In genomic region chr11:109605006-109605405, GRCh38 we compare ENCODE assay signal across 15 cellular contexts.
"Had no signal": no experiment of that assay in that cellular context is flagged by ENCODE, and none has a peak within 500 bp of the region (broad histone marks: within the 10 kb centered on the region; RNA-seq: fewer than 3 reads in every experiment).

No MANE protein-coding gene starts in this region.

- H3K4me3 ChIP-seq: left ventricle myocardium inferior, ovary, tibial nerve had no signal

- H3K36me3 Mint-ChIP-seq: activated naive CD8-positive, alpha-beta T cell treated with anti-CD3 and anti-CD28 coated beads, Interleukin-2, amount 10 ng/mL, durations not matched to agents 7 days and 5 days; stimulated activated memory B cell treated with anti-CD40 and anti-IgM and Interleukin-4, amounts not matched to agents 10 μg/mL and 1 μg/mL and 100 μg/mL, for 72 hours had no signal

- DNase-seq: activated CD4-positive, CD25-positive, alpha-beta regulatory T cell treated with anti-CD3 and anti-CD28 coated beads, Interleukin-2, amount 50 U/mL, for 72 hours; activated naive CD8-positive, alpha-beta T cell treated with anti-CD3 and anti-CD28 coated beads, Interleukin-2, amount 10 ng/mL, durations not matched to agents 7 days and 5 days; cerebellar nuclear complex; effector memory CD4-positive, alpha-beta T cell; glutamatergic neuron; kidney; left ventricle myocardium inferior; mesenchymal stem cell; ovary; T-helper 1 cell; T1000 had no signal

- H3K27ac Mint-ChIP-seq: activated naive CD8-positive, alpha-beta T cell treated with anti-CD3 and anti-CD28 coated beads, Interleukin-2, amount 10 ng/mL, durations not matched to agents 7 days and 5 days; activated T-helper 1 cell treated with anti-CD3 and anti-CD28 coated beads, Interleukin-12 subunit alpha, Interleukin-12 subunit beta, Interleukin-2, Interleukin-4 antibody, amounts not matched to agents 30 ng/mL and 10 ng/mL and 1 ng/mL, durations not matched to agents 14 hours and 24 hours and 36 hours; dendritic cell treated with granulocyte-macrophage colony-stimulating factor and Interleukin-4, amounts not matched to agents 40 ng/mL and 50 ng/mL, for 4 days; stimulated activated memory B cell treated with anti-CD40 and anti-IgM and Interleukin-4, amounts not matched to agents 10 μg/mL and 1 μg/mL and 100 μg/mL, for 72 hours had no signal

- ATAC-seq: stimulated activated memory B cell treated with anti-CD40 and anti-IgM and Interleukin-4, amounts not matched to agents 10 μg/mL and 1 μg/mL and 100 μg/mL, for 72 hours had no signal

- H3K9me3 Mint-ChIP-seq: activated naive CD8-positive, alpha-beta T cell treated with anti-CD3 and anti-CD28 coated beads, Interleukin-2, amount 10 ng/mL, durations not matched to agents 7 days and 5 days; activated T-helper 1 cell treated with anti-CD3 and anti-CD28 coated beads, Interleukin-12 subunit alpha, Interleukin-12 subunit beta, Interleukin-2, Interleukin-4 antibody, amounts not matched to agents 30 ng/mL and 10 ng/mL and 1 ng/mL, durations not matched to agents 14 hours and 24 hours and 36 hours; dendritic cell treated with granulocyte-macrophage colony-stimulating factor and Interleukin-4, amounts not matched to agents 40 ng/mL and 50 ng/mL, for 4 days; stimulated activated memory B cell treated with anti-CD40 and anti-IgM and Interleukin-4, amounts not matched to agents 10 μg/mL and 1 μg/mL and 100 μg/mL, for 72 hours had no signal
